Comparison of ENCODE assay signal across 13 cellular contexts in the genomic region with DNA sequence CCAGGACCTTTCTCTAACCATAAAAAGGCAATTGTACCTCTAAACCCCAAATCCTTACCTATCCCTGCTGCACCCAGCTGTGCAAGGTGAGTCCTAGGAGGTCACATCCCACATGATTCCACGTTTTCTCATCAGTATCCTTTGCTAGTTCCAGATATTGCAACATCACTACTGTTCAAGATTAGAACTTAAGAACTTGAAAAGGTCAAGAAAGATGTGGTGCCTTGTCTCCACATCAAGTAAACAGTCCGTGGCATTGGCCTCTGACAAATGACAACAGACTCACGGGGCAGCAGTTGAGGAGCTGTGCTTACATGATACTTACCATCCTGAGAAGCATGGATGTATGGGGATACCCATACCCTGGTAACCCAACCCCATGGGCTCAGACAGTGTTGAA.
"Had no signal": no experiment of that assay in that cellular context is flagged by ENCODE, and none has a peak within 500 bp of the region (broad histone marks: within the 10 kb centered on the region; RNA-seq: fewer than 3 reads in every experiment).

No MANE protein-coding gene starts in this region.

- H3K27ac Mint-ChIP-seq: activated B cell treated with CpG ODN at 0.5 μM for 24 hours; activated CD4-positive, alpha-beta T cell treated with anti-CD3 and anti-CD28 coated beads, Interleukin-2, amount 10 ng/mL, durations not matched to agents 24 days and 14 days; activated naive CD4-positive, alpha-beta T cell treated with anti-CD3 and anti-CD28 coated beads, Interleukin-2, amount 10 ng/mL, durations not matched to agents 7 days and 5 days; natural killer cell; stimulated activated naive CD8-positive, alpha-beta T cell treated with anti-CD3 and anti-CD28 coated beads, Interleukin-15, amount 100 ng/mL, for 72 hours had no signal

- H3K27me3 Mint-ChIP-seq: activated B cell treated with CpG ODN at 0.5 μM for 24 hours; activated CD4-positive, alpha-beta T cell treated with anti-CD3 and anti-CD28 coated beads, Interleukin-2, amount 10 ng/mL, durations not matched to agents 24 days and 14 days; activated naive CD4-positive, alpha-beta T cell treated with anti-CD3 and anti-CD28 coated beads, Interleukin-2, amount 10 ng/mL, durations not matched to agents 7 days and 5 days; activated T-helper 17 cell treated with anti-CD3 and anti-CD28 coated beads, Interleukin-2, amount 50 U/mL, for 72 hours; stimulated activated naive CD8-positive, alpha-beta T cell treated with anti-CD3 and anti-CD28 coated beads, Interleukin-15, amount 100 ng/mL, for 72 hours had no signal

- H3K4me3 Mint-ChIP-seq: activated B cell treated with CpG ODN at 0.5 μM for 24 hours; activated CD4-positive, alpha-beta T cell treated with anti-CD3 and anti-CD28 coated beads, Interleukin-2, amount 10 ng/mL, durations not matched to agents 24 days and 14 days; activated naive CD4-positive, alpha-beta T cell treated with anti-CD3 and anti-CD28 coated beads, Interleukin-2, amount 10 ng/mL, durations not matched to agents 7 days and 5 days; activated T-helper 17 cell treated with anti-CD3 and anti-CD28 coated beads, Interleukin-2, amount 50 U/mL, for 72 hours; natural killer cell; stimulated activated naive CD8-positive, alpha-beta T cell treated with anti-CD3 and anti-CD28 coated beads, Interleukin-15, amount 100 ng/mL, for 72 hours had no signal

- H3K9me3 Mint-ChIP-seq: activated B cell treated with CpG ODN at 0.5 μM for 24 hours; activated T-helper 17 cell treated with anti-CD3 and anti-CD28 coated beads, Interleukin-2, amount 50 U/mL, for 72 hours; natural killer cell had no signal

- H3K9me3 ChIP-seq: sigmoid colon had no signal

- DNase-seq: activated B cell treated with CpG ODN at 0.5 μM for 24 hours; activated CD4-positive, alpha-beta T cell treated with anti-CD3 and anti-CD28 coated beads, Interleukin-2, amount 10 ng/mL, durations not matched to agents 24 days and 14 days; activated CD8-positive, alpha-beta memory T cell treated with anti-CD3 and anti-CD28 coated beads for 24 hours; activated naive CD4-positive, alpha-beta T cell treated with anti-CD3 and anti-CD28 coated beads, Interleukin-2, amount 10 ng/mL, durations not matched to agents 7 days and 5 days; dermis blood vessel endothelial cell; left colon; natural killer cell; occipital lobe; sigmoid colon; stimulated activated CD4-positive, alpha-beta T cell treated with anti-CD3 and anti-CD28 coated beads, Interleukin-12 subunit alpha, Interleukin-12 subunit beta, amount 100 ng/mL, for 4 hours; stimulated activated naive CD8-positive, alpha-beta T cell treated with anti-CD3 and anti-CD28 coated beads, Interleukin-15, amount 100 ng/mL, for 72 hours had no signal

- H3K4me3 ChIP-seq: sigmoid colon had no signal

- ATAC-seq: esophagus mucosa; left colon; natural killer cell; stimulated activated naive CD8-positive, alpha-beta T cell treated with anti-CD3 and anti-CD28 coated beads, Interleukin-15, amount 100 ng/mL, for 72 hours had no signal

- H3K36me3 Mint-ChIP-seq: activated naive CD4-positive, alpha-beta T cell treated with anti-CD3 and anti-CD28 coated beads, Interleukin-2, amount 10 ng/mL, durations not matched to agents 7 days and 5 days; natural killer cell had no signal

- H3K4me1 Mint-ChIP-seq: activated naive CD4-positive, alpha-beta T cell treated with anti-CD3 and anti-CD28 coated beads, Interleukin-2, amount 10 ng/mL, durations not matched to agents 7 days and 5 days; activated T-helper 17 cell treated with anti-CD3 and anti-CD28 coated beads, Interleukin-2, amount 50 U/mL, for 72 hours; natural killer cell had no signal

- H3K36me3 ChIP-seq: sigmoid colon had no signal

- H3K27me3 ChIP-seq: sigmoid colon had no signal
